In the genomic region with DNA sequence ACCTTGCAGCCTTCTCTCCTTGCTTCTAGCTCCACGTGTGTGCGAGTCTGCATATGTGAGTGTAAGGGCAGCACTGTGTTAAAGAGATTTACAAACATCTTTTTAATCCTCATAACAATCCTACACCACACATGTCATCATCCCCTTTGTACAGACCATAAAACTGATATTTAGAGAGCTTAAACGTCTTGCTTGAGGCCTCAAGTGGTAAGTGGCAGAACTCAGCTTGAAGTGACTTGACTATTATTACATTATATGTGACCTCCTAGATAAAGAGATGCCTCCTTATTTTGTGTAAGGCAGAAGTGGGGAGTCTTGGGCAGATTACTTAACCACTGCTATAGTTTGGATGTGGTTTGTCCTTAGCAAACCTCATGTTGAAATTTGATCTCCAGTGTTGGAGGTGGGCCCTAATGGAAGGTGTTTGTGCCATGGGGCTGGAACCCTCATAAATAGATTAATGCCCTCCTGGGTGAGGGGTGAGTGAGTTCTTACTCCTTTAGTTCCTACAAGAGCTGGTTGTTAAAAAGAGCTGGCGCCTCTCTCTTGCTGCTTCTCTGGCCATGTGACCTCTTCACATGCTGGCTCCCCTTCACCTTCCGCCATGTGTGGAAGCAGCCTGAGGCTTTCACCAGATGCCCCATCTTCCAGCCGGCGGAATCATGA, we compare ENCODE assay signal across 11 cellular contexts. TPM values are rescaled to one million over a fixed set of nuclear protein-coding genes. Genes with fewer than 3 reads are reported as not detected.
DNase-seq lines count a peak whose midpoint lies in the region; TF ChIP-seq lines count a peak whose summit lies in the region.
"Had no signal": no experiment of that assay in that cellular context is flagged by ENCODE, and none has a peak within 500 bp of the region (broad histone marks: within the 10 kb centered on the region; RNA-seq: fewer than 3 reads in every experiment).

No MANE protein-coding gene starts in this region.

- H3K27ac Mint-ChIP-seq in type B pancreatic cell: peak overlapping the region; percentile 1

- H3K9me2 ChIP-seq in GM23248 (ENCODE audit: insufficient read depth): no peaks in the 10 kb centered on the region

- H3K9ac ChIP-seq in iPS-18a (ENCODE audit: low read length): no peak overlapping the region
- no peak overlapping the region for H3K9ac ChIP-seq in GM23248

- in situ Hi-C loops in GM23248 (cut with MboI): no loop called here

- peak; percentile 33 to 44 for DNase-seq in cardiac muscle cell (ENCODE audit: low read depth in 1 of 2, low spot score in 1 of 2)
- DNase-seq in left ventricle myocardium inferior: no peak
- peak; percentile 81 to 93 for DNase-seq in NCI-H524 (lab: John Stamatoyannopoulos, UW)
- no peak for DNase-seq in type B pancreatic cell (ENCODE audit: extremely low spot score, unreplicated experiment)
- no peak for DNase-seq in GM23248
- no peak for DNase-seq in NCI-H1092 (lab: John Stamatoyannopoulos, UW)
- DNase-seq in stimulated activated CD4-positive, alpha-beta T cell treated with anti-CD3 and anti-CD28 coated beads, Interleukin-2, amount 100 ng/mL, for 24 hours: no peak
- DNase-seq: foreskin keratinocyte, NCI-H187 treated with DMSO at 0.1 percent for 48 hours, RPMI8226 had no signal

- H3K4me1 ChIP-seq in cardiac muscle cell (ENCODE audit: low read depth): peaks cover 21% of the 10 kb centered on the region
- peaks cover 22% of the 10 kb centered on the region for H3K4me1 ChIP-seq in left ventricle myocardium inferior
- peaks cover 20% of the 10 kb centered on the region for H3K4me1 ChIP-seq in iPS-18a (ENCODE audit: control insufficient read depth, low read depth, low read length)
- H3K4me1 ChIP-seq in GM23248 (ENCODE audit: insufficient read depth): peaks cover 5% of the 10 kb centered on the region
- H3K4me1 ChIP-seq: foreskin keratinocyte had no signal

- WGBS in GM23248 (ENCODE audit: low coverage in 1 of 2, low lambda C conversion rate in 2 of 2, missing lambda C conversion rate in 2 of 2), 2 experiments: 65 to 71% methylated on average over 7 of the region's 7 CpGs

- H3K4me2 ChIP-seq in GM23248 (ENCODE audit: unreplicated experiment): no peak overlapping the region

- no peak for TF ChIP-seq CTCF in cardiac muscle cell (IDR thresholded peaks at IDR 0.05; ENCODE audit: low read depth, low read length)
- TF ChIP-seq CTCF in left ventricle myocardium inferior (IDR thresholded peaks at IDR 0.05; ENCODE audit: borderline replicate concordance): no peak
- TF ChIP-seq CTCF in type B pancreatic cell (conservative IDR thresholded peaks at IDR 0.05): no peak

- H3K27ac ChIP-seq in cardiac muscle cell: peak overlapping the region; percentile 91
- H3K27ac ChIP-seq in left ventricle myocardium inferior (replicated peaks): no peak overlapping the region
- peak overlapping the region; percentile 42 for H3K27ac ChIP-seq in iPS-18a (ENCODE audit: low read length)
- H3K27ac ChIP-seq in GM23248: no peak overlapping the region
- H3K27ac ChIP-seq: foreskin keratinocyte had no signal

- peaks cover 11% of the 10 kb centered on the region for H3K36me3 Mint-ChIP-seq in type B pancreatic cell

- H4K20me1 ChIP-seq in GM23248 (ENCODE audit: insufficient read depth): peaks cover 2% of the 10 kb centered on the region

- H3K9me3 Mint-ChIP-seq in type B pancreatic cell: no peaks in the 10 kb centered on the region

- no peak overlapping the region for H3K4me3 Mint-ChIP-seq in type B pancreatic cell

- H3K4me1 Mint-ChIP-seq in type B pancreatic cell (ENCODE audit: unreplicated experiment): peaks cover 34% of the 10 kb centered on the region

- no peaks in the 10 kb centered on the region for H3F3A ChIP-seq in GM23248 (ENCODE audit: insufficient read depth)

- H3K79me2 ChIP-seq in GM23248 (ENCODE audit: insufficient read depth): peaks cover 99% of the 10 kb centered on the region

- H3K36me3 ChIP-seq in cardiac muscle cell (no peaks in the 10 kb centered on the region), left ventricle myocardium inferior (no peaks in the 10 kb centered on the region), iPS-18a (ENCODE audit: control insufficient read depth, low read depth, low read length) (no peaks in the 10 kb centered on the region), GM23248 (ENCODE audit: low read depth) (no peaks in the 10 kb centered on the region; the same call in 1 of the 2 replicates)

- intact Hi-C loops in left ventricle myocardium inferior (cut with micrococcal nuclease): no loop called here

- no peak overlapping the region for H3K4me3 ChIP-seq in cardiac muscle cell
- no peak overlapping the region for H3K4me3 ChIP-seq in left ventricle myocardium inferior
- no peak overlapping the region for H3K4me3 ChIP-seq in iPS-18a (ENCODE audit: low read length)
- H3K4me3 ChIP-seq in GM23248: no peak overlapping the region

- H3K9me3 ChIP-seq in cardiac muscle cell (ENCODE audit: low read depth): no peaks in the 10 kb centered on the region
- no peaks in the 10 kb centered on the region for H3K9me3 ChIP-seq in left ventricle myocardium inferior (replicated peaks)
- H3K9me3 ChIP-seq in iPS-18a (ENCODE audit: control insufficient read depth, low read depth, low read length): no peaks in the 10 kb centered on the region
- H3K9me3 ChIP-seq in GM23248 (ENCODE audit: low read depth): no peaks in the 10 kb centered on the region

- H3K27me3 Mint-ChIP-seq in type B pancreatic cell: no peaks in the 10 kb centered on the region

- H3K27me3 ChIP-seq in cardiac muscle cell: no peaks in the 10 kb centered on the region
- H3K27me3 ChIP-seq in left ventricle myocardium inferior (ENCODE audit: low read depth): no peaks in the 10 kb centered on the region
- H3K27me3 ChIP-seq in iPS-18a (ENCODE audit: control insufficient read depth, insufficient read depth, low read length): no peaks in the 10 kb centered on the region
- H3K27me3 ChIP-seq in GM23248 (replicated peaks; ENCODE audit: insufficient read depth): no peaks in the 10 kb centered on the region
- H3K27me3 ChIP-seq: foreskin keratinocyte had no signal

- H2AFZ ChIP-seq in GM23248: no peak overlapping the region

RNA-seq across cellular contexts. Expression of a gene that starts 37.4 kb away (rescaled TPM):
- 11.8 and 17.0 TPM in 2 replicates for total RNA-seq in cardiac muscle cell
- 5.3 and 8.9 TPM in 2 replicates for polyA plus RNA-seq in cardiac muscle cell
- total RNA-seq in left ventricle myocardium inferior: 11.0 TPM
- total RNA-seq in type B pancreatic cell (ENCODE audit: low replicate concordance): 35.3 and 37.5 TPM in 2 replicates
- 13.0 and 15.6 TPM in 2 replicates for total RNA-seq in GM23248 (2014; rRNA removed; shearing (Covaris generic))
- 3.2 and 3.4 TPM in 2 replicates for polyA plus RNA-seq in GM23248 (2016; fragmentation: Nextera tagmentation; extraction: Ambion mirVana)

Comparison
In these comparisons a context has a peak if more than half of its experiments do, and no peak if none do; other contexts are left out.
1. DNase-seq: peak in cardiac muscle cell (2 of 2) and NCI-H524 (2 of 2); none in left ventricle myocardium inferior (single experiment), type B pancreatic cell (single experiment), GM23248 (single experiment), NCI-H1092 (single experiment) and stimulated activated CD4-positive, alpha-beta T cell treated with anti-CD3 and anti-CD28 coated beads, Interleukin-2, amount 100 ng/mL, for 24 hours (0 of 2).
2. H3K27ac ChIP-seq: peak in cardiac muscle cell (single experiment) and iPS-18a (single experiment); none in left ventricle myocardium inferior (single experiment) and GM23248 (single experiment).